Comparison of ENCODE assay signal across 4 cellular contexts in genomic region chr11:89658767-89659166, GRCh38. TPM values are rescaled to one million over a fixed set of nuclear protein-coding genes. Genes with fewer than 3 reads are reported as not detected.
"Had no signal": no experiment of that assay in that cellular context is flagged by ENCODE, and none has a peak within 500 bp of the region (broad histone marks: within the 10 kb centered on the region; RNA-seq: fewer than 3 reads in every experiment).

No MANE protein-coding gene starts in this region.

RNA-seq across cellular contexts. Expression of gene TRIM77, which starts 51.3 kb away (rescaled TPM):
- total RNA-seq: LHCN-M2, M059J, MCF 10A, NCI-H460 had no signal
